1 cellular context compared by ENCODE assay signal in the genomic region with DNA sequence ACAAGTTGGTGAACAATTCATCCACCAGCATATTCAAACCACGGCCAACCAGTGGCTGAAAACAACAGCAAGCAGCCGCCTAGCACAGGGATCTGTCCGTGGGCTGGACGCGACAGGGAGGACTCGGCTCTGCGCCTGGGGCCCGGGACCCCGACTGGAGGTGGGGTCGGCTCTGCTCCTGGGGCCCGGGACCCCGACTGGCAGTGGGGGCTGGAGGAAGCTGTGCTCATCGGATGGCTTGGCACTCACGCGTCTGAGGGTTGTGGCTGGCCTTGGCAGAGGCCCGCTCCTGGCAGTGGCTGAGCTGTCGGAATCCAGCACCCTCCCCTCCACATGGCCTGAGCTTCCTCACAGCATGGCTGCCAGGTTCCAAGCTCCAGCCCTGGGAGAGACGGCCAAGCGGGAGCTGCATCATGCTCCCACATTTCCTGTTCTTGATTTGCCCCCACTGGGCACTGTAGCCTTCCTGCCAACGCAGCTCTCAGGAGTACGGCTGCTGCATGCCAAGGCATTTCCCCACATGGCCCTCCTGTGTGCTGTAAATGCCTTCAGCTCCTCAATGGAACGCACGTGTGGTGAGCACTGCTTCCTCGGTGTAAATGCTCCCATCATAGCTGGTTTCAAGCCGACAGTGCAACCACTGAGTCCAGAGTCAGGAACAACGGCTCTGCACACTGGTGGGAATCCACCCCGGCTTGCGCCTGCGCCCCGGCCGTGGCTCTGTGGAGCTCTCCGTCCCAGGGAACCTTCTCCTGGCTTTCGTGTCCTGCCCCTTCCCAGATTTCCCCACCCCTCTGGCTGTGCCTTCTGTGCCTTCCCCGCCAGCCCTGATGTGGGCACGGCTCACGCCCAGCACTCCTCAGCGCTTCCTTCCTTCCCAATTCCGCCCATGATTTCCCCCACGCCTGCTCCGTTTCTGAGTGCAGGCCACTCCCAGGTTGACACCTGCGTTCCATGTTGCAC.
TF ChIP-seq lines count a peak whose summit lies in the region.

No MANE protein-coding gene starts in this region.

TF ChIP-seq in SK-N-SH, 30 proteins besides CTCF, POLR2A, EP300 and RAD21 (continued from another document):
- TF ChIP-seq, protein P1, sequence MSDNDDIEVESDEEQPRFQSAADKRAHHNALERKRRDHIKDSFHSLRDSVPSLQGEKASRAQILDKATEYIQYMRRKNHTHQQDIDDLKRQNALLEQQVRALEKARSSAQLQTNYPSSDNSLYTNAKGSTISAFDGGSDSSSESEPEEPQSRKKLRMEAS (IDR thresholded peaks at IDR 0.05; ENCODE audit: low read depth): no peak
- no peak for TF ChIP-seq SMC3 (IDR thresholded peaks at IDR 0.05; ENCODE audit: low read depth, low read length)
- TF ChIP-seq EZH2phosphoT487 (IDR thresholded peaks at IDR 0.05; ENCODE audit: borderline replicate concordance, low read depth): no peak
TF ChIP-seq in SK-N-SH: peak in this region for 0.
